In the genomic region with DNA sequence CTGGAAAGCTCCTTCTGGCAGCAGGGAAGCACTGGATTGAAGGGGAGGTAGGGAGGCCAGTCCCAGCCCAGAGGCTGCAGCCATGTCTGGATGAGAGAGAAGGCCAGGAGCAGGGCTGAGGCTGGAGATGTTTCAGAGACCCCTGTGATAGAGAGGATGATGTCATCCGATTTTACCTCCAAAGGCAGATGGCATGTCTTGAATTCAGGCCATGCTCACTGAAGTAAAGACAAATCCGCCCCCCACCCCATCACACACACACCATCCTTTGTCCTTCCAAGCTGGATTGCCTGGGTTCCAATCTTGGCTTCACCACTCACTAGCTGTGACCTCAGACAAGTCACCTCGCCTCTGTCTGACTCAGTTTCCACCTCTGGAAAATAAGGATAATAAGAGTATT, we compare ENCODE assay signal across 2 cellular contexts.
A peak's percentile ranks its signal among the peaks of the same experiment; 100 is the strongest.
TF ChIP-seq lines count a peak whose summit lies in the region.

No MANE protein-coding gene starts in this region.

TF ChIP-seq in HEK293, 187 proteins besides CTCF, POLR2A, EP300 and RAD21:
- no peak for TF ChIP-seq ZNF248 (tag by site-specific recombination; IDR thresholded peaks at IDR 0.05)
- TF ChIP-seq ZNF292 (tag by site-specific recombination; IDR thresholded peaks at IDR 0.05; ENCODE audit: borderline replicate concordance, low read depth) = no peak
- TF ChIP-seq, protein P1, sequence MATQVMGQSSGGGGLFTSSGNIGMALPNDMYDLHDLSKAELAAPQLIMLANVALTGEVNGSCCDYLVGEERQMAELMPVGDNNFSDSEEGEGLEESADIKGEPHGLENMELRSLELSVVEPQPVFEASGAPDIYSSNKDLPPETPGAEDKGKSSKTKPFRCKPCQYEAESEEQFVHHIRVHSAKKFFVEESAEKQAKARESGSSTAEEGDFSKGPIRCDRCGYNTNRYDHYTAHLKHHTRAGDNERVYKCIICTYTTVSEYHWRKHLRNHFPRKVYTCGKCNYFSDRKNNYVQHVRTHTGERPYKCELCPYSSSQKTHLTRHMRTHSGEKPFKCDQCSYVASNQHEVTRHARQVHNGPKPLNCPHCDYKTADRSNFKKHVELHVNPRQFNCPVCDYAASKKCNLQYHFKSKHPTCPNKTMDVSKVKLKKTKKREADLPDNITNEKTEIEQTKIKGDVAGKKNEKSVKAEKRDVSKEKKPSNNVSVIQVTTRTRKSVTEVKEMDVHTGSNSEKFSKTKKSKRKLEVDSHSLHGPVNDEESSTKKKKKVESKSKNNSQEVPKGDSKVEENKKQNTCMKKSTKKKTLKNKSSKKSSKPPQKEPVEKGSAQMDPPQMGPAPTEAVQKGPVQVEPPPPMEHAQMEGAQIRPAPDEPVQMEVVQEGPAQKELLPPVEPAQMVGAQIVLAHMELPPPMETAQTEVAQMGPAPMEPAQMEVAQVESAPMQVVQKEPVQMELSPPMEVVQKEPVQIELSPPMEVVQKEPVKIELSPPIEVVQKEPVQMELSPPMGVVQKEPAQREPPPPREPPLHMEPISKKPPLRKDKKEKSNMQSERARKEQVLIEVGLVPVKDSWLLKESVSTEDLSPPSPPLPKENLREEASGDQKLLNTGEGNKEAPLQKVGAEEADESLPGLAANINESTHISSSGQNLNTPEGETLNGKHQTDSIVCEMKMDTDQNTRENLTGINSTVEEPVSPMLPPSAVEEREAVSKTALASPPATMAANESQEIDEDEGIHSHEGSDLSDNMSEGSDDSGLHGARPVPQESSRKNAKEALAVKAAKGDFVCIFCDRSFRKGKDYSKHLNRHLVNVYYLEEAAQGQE (tag by site-specific recombination; IDR thresholded peaks at IDR 0.05) = no peak
- TF ChIP-seq ZNF114 (tag by site-specific recombination; IDR thresholded peaks at IDR 0.05) = no peak
- TF ChIP-seq, protein P2, sequence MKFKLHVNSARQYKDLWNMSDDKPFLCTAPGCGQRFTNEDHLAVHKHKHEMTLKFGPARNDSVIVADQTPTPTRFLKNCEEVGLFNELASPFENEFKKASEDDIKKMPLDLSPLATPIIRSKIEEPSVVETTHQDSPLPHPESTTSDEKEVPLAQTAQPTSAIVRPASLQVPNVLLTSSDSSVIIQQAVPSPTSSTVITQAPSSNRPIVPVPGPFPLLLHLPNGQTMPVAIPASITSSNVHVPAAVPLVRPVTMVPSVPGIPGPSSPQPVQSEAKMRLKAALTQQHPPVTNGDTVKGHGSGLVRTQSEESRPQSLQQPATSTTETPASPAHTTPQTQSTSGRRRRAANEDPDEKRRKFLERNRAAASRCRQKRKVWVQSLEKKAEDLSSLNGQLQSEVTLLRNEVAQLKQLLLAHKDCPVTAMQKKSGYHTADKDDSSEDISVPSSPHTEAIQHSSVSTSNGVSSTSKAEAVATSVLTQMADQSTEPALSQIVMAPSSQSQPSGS (tag by site-specific recombination; IDR thresholded peaks at IDR 0.05; ENCODE audit: low read depth) = 0 out of 2 replicates have a peak, but pooled peaks have one; percentile 12

TF ChIP-seq in H1, 55 proteins besides CTCF, POLR2A, EP300 and RAD21:
- TF ChIP-seq CHD2 (IDR thresholded peaks at IDR 0.05; ENCODE audit: low read length) (no peak), SIX5 (IDR thresholded peaks at IDR 0.05; ENCODE audit: low read depth, low read length) (no peak), FOSL1 (IDR thresholded peaks at IDR 0.05; ENCODE audit: insufficient read depth, low read depth, low read length) (no peak), BCL11A (IDR thresholded peaks at IDR 0.05; ENCODE audit: low read depth in 2 of 2, low read length in 2 of 2) (no peak)
- TF ChIP-seq, protein P3, sequence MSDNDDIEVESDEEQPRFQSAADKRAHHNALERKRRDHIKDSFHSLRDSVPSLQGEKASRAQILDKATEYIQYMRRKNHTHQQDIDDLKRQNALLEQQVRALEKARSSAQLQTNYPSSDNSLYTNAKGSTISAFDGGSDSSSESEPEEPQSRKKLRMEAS (IDR thresholded peaks at IDR 0.05) = no peak
TF ChIP-seq in H1: peak in this region for 0.
